In genomic region chr3:195635898-195636685, GRCh38 we compare ENCODE assay signal across 8 cellular contexts. TPM values are rescaled to one million over a fixed set of nuclear protein-coding genes. Genes with fewer than 3 reads are reported as not detected.
A peak's percentile ranks its signal among the peaks of the same experiment; 100 is the strongest.
DNase-seq lines count a peak whose midpoint lies in the region; ATAC-seq and TF ChIP-seq lines count a peak whose summit lies in the region.
"Not testable (repeated sequence)": the region's sequence is repeated elsewhere in the genome, so short reads cannot be mapped to it uniquely, and the experiment has no call there.

No MANE protein-coding gene starts in this region.

- CTCF ChIA-PET in CD4-positive, alpha-beta memory T cell (lab: Charles Lee; ENCODE audit: partially characterized antibody), result not testable (repeated sequence)

- not testable (repeated sequence) for ATAC-seq in T-helper 17 cell

- not testable (repeated sequence) for H3K27me3 ChIP-seq in CD4-positive, alpha-beta memory T cell (ENCODE audit: insufficient read depth, low read length); HUES64 (ENCODE audit: insufficient read depth, low read length); endodermal cell (ENCODE audit: control insufficient read depth, insufficient read depth, low read length, poor library complexity, severe bottlenecking); kidney epithelial cell (ENCODE audit: control insufficient read depth, insufficient read depth, low read length); stomach

- H3K9me3 Mint-ChIP-seq in CD4-positive, alpha-beta memory T cell; activated naive CD4-positive, alpha-beta T cell treated with anti-CD3 and anti-CD28 coated beads, Interleukin-2, amount 50 U/mL, for 24 hours; endodermal cell; neural crest cell: not testable (repeated sequence)

- not testable (repeated sequence) for H3K4me1 Mint-ChIP-seq in CD4-positive, alpha-beta memory T cell; T-helper 17 cell; endodermal cell; neural crest cell
- H3K4me1 Mint-ChIP-seq in activated naive CD4-positive, alpha-beta T cell treated with anti-CD3 and anti-CD28 coated beads, Interleukin-2, amount 50 U/mL, for 24 hours, result peaks cover 13% of the 10 kb centered on the region

- H3K4me3 ChIP-seq in CD4-positive, alpha-beta memory T cell (ENCODE audit: low read length in 2 of 2), result not testable (repeated sequence)
- peak overlapping the region; percentile 55 for H3K4me3 ChIP-seq in HUES64 (ENCODE audit: low read length)
- peak overlapping the region; percentile 80 for H3K4me3 ChIP-seq in endodermal cell (ENCODE audit: low read length)
- peak overlapping the region; percentile 17 for H3K4me3 ChIP-seq in kidney epithelial cell (ENCODE audit: low read depth, low read length)
- peak overlapping the region in 2 of 4 donors; percentile 23 to 44 for H3K4me3 ChIP-seq in stomach

- peak overlapping the region in 6 of 7 donors; percentile 47 to 83 (median 72) for H3K27ac Mint-ChIP-seq in CD4-positive, alpha-beta memory T cell
- H3K27ac Mint-ChIP-seq in T-helper 17 cell, result peak overlapping the region; percentile 87
- H3K27ac Mint-ChIP-seq in activated naive CD4-positive, alpha-beta T cell treated with anti-CD3 and anti-CD28 coated beads, Interleukin-2, amount 50 U/mL, for 24 hours; endodermal cell; neural crest cell (ENCODE audit: unreplicated experiment): not testable (repeated sequence)

- DNase-seq in CD4-positive, alpha-beta memory T cell; T-helper 17 cell; kidney epithelial cell (ENCODE audit: low read depth); neural crest cell (ENCODE audit: low read depth, low spot score); stomach: not testable (repeated sequence)
- DNase-seq in endodermal cell, result peak; percentile 59

- H3K4me3 Mint-ChIP-seq in CD4-positive, alpha-beta memory T cell, result peak overlapping the region; percentile 39 to 84 (median 63)
- H3K4me3 Mint-ChIP-seq in T-helper 17 cell (peak overlapping the region; percentile 81), endodermal cell (peak overlapping the region; percentile 46), neural crest cell (peak overlapping the region; percentile 49)
- H3K4me3 Mint-ChIP-seq in activated naive CD4-positive, alpha-beta T cell treated with anti-CD3 and anti-CD28 coated beads, Interleukin-2, amount 50 U/mL, for 24 hours, result peak overlapping the region; percentile 26

- H3K36me3 Mint-ChIP-seq in CD4-positive, alpha-beta memory T cell; T-helper 17 cell (ENCODE audit: low read depth); activated naive CD4-positive, alpha-beta T cell treated with anti-CD3 and anti-CD28 coated beads, Interleukin-2, amount 50 U/mL, for 24 hours; endodermal cell (ENCODE audit: low read depth); neural crest cell (ENCODE audit: low read depth): not testable (repeated sequence)

- H3K27ac ChIP-seq in CD4-positive, alpha-beta memory T cell (ENCODE audit: low read depth, low read length); HUES64 (ENCODE audit: low read depth, low read length); endodermal cell (ENCODE audit: low read depth, low read length): not testable (repeated sequence)
- H3K27ac ChIP-seq in stomach, result peak overlapping the region in 3 of 5 donors; percentile 12 to 48 (median 38)

- POLR2A ChIA-PET in CD4-positive, alpha-beta memory T cell (lab: Charles Lee; ENCODE audit: partially characterized antibody), result not testable (repeated sequence)

- H3K27me3 Mint-ChIP-seq in CD4-positive, alpha-beta memory T cell; T-helper 17 cell; activated naive CD4-positive, alpha-beta T cell treated with anti-CD3 and anti-CD28 coated beads, Interleukin-2, amount 50 U/mL, for 24 hours; endodermal cell (ENCODE audit: insufficient read depth); neural crest cell (ENCODE audit: low read depth): not testable (repeated sequence)

- H3K4me1 ChIP-seq in CD4-positive, alpha-beta memory T cell (ENCODE audit: insufficient read depth, low read length); HUES64 (ENCODE audit: insufficient read depth, low read length); endodermal cell (ENCODE audit: control insufficient read depth, insufficient read depth, low read length); stomach: not testable (repeated sequence)

- 66% methylated on average over 18 of the region's 21 CpGs for WGBS in HUES64
- 72 to 76% methylated on average over 3 to 17 of the region's 21 CpGs for WGBS in endodermal cell (ENCODE audit: insufficient coverage in 1 of 2, insufficient read length in 1 of 2), 2 experiments
- 26 to 60% (median 46%) methylated on average over 10 to 19 of the region's 21 CpGs for WGBS in stomach, 5 donors

- not testable (repeated sequence) for TF ChIP-seq EP300 in stomach (IDR thresholded peaks at IDR 0.05)

- H3K9ac ChIP-seq in HUES64 (ENCODE audit: low read depth, low read length); endodermal cell (ENCODE audit: extremely low read depth, low read length, poor library complexity, severe bottlenecking): not testable (repeated sequence)

- intact Hi-C loops in CD4-positive, alpha-beta memory T cell (cut with micrococcal nuclease); stomach (cut with DNase I; ENCODE audit: low total_unique reads): not testable (repeated sequence)

- not testable (repeated sequence) for H3K36me3 ChIP-seq in CD4-positive, alpha-beta memory T cell (ENCODE audit: insufficient read depth, low read length); HUES64 (ENCODE audit: insufficient read depth, low read length); endodermal cell (ENCODE audit: control insufficient read depth, insufficient read depth, low read length); kidney epithelial cell (ENCODE audit: control insufficient read depth, insufficient read depth, low read length); stomach

- H3K9me3 ChIP-seq in CD4-positive, alpha-beta memory T cell (ENCODE audit: control insufficient read depth in 1 of 2, low read length in 2 of 2); HUES64 (ENCODE audit: insufficient read depth, low read depth, low read length); T-helper 17 cell (ENCODE audit: control insufficient read depth, low read length, poor library complexity, severe bottlenecking); endodermal cell (ENCODE audit: control insufficient read depth, low read length); stomach: not testable (repeated sequence)

- not testable (repeated sequence) for TF ChIP-seq CTCF in endodermal cell (conservative IDR thresholded peaks at IDR 0.05); kidney epithelial cell (IDR thresholded peaks at IDR 0.05; ENCODE audit: insufficient read depth, low read length, poor library complexity, severe bottlenecking); neural crest cell (conservative IDR thresholded peaks at IDR 0.05); stomach (IDR thresholded peaks at IDR 0.05)

- TF ChIP-seq POLR2A in stomach (IDR thresholded peaks at IDR 0.05), result not testable (repeated sequence)

RNA-seq across cellular contexts. Expression of gene APOD, which starts 52.4 kb away (rescaled TPM):
- not detected for total RNA-seq in CD4-positive, alpha-beta memory T cell
- polyA plus RNA-seq in CD4-positive, alpha-beta memory T cell, result not detected
- polyA plus RNA-seq in HUES64 (2013, experiment 1 of 2), result not detected
- polyA plus RNA-seq in HUES64 (2013, experiment 2 of 2), result not detected
- total RNA-seq in T-helper 17 cell, result not detected
- total RNA-seq in endodermal cell, result not detected
- not detected for polyA plus RNA-seq in endodermal cell (2013, experiment 1 of 2)
- polyA plus RNA-seq in endodermal cell (2013, experiment 2 of 2), result 0.87 TPM
- not detected in 2 replicates for total RNA-seq in kidney epithelial cell
- 1.1 and 1.7 TPM in 2 replicates for total RNA-seq in neural crest cell
- 100 to 1,000 TPM in 4 of 5 donors, 10 to 100 TPM in 1; 33.0 to 941 (median 223) TPM for total RNA-seq in stomach
- polyA plus RNA-seq in stomach, result 100 to 1,000 TPM in 2 of 3 donors, 10 to 100 TPM in 1; 76.9 to 258 (median 109) TPM

Comparison
In these comparisons a context has a peak if more than half of its experiments do, and no peak if none do; other contexts are left out.
1. H3K4me3 Mint-ChIP-seq: peak in every context shown above with its lines; median percentile 81 in T-helper 17 cell; 63 in CD4-positive, alpha-beta memory T cell; 49 in neural crest cell; 46 in endodermal cell; 26 in activated naive CD4-positive, alpha-beta T cell treated with anti-CD3 and anti-CD28 coated beads, Interleukin-2, amount 50 U/mL, for 24 hours.
2. RNA of gene APOD, which starts 52.4 kb away (total RNA-seq): 33.0 to 941 TPM in stomach; 1.1 to 1.7 TPM in neural crest cell, not detected in CD4-positive, alpha-beta memory T cell, not detected in T-helper 17 cell, not detected in endodermal cell and not detected in kidney epithelial cell; every median in the first group is over 10 times any median in the second.